8 cellular contexts compared by ENCODE assay signal in genomic region chr12:122421815-122422737, GRCh38. TPM values are rescaled to one million over a fixed set of nuclear protein-coding genes. Genes with fewer than 3 reads are reported as not detected.
DNase-seq lines count a peak whose midpoint lies in the region; ATAC-seq and TF ChIP-seq lines count a peak whose summit lies in the region.

CLIP1 (minus strand) TSS chr12:122422669; CDS start chr12:122380452, 42,217 bp downstream.

- 0 to 1% methylated on average over 15 to 55 of the region's 120 CpGs for WGBS in lower leg skin, 2 donors

- intact Hi-C loops in dorsolateral prefrontal cortex (cut with DNase I) = no loop called here
- intact Hi-C loops in lower leg skin (cut with DNase I; ENCODE audit: low total_unique reads) = no loop called here

- peak in 1 of 2 donors; percentile 31 for TF ChIP-seq POLR2A in lower leg skin (IDR thresholded peaks at IDR 0.05)

- DNase-seq in NCI-H82 (lab: John Stamatoyannopoulos, UW) = peak; percentile 72
- no peak for DNase-seq in NCI-H82 treated with DMSO at 0.1 percent for 48 hours (lab: John Stamatoyannopoulos, UW; ENCODE audit: unreplicated experiment)
- DNase-seq in NCI-H2171 treated with DMSO at 0.1 percent for 48 hours (lab: John Stamatoyannopoulos, UW) = peak; percentile 57
- DNase-seq in activated CD4-positive, alpha-beta T cell treated with anti-CD3 and anti-CD28 coated beads, Interleukin-2, amount 50 U/mL, for 4 hours = peak; percentile 39 to 47
- peak in 7 of 10 donors; percentile 29 to 70 (median 51) for DNase-seq in dorsolateral prefrontal cortex
- DNase-seq in lower leg skin (ENCODE audit: low spot score in 2 of 2) = peak; percentile 27 to 93
- peak; percentile 30 for DNase-seq in stimulated activated CD8-positive, alpha-beta memory T cell treated with anti-CD3 and anti-CD28 coated beads, Interleukin-12 subunit alpha, Interleukin-12 subunit beta, amount 100 ng/mL, for 1 hour (ENCODE audit: low read depth)

- H3K4me3 ChIP-seq in dorsolateral prefrontal cortex (peak within 1 kb of the TSS; percentile 61 to 96 (median 89)), lower leg skin (ENCODE audit: low read depth, poor library complexity, severe bottlenecking) (peak within 1 kb of the TSS; percentile 70)

- ATAC-seq in HG02678 (IDR thresholded peaks at IDR 0.05; ENCODE audit: unreplicated experiment) = peak; percentile 62

- TF ChIP-seq CTCF in dorsolateral prefrontal cortex (IDR thresholded peaks at IDR 0.05 in 54 of 56, conservative IDR thresholded peaks at IDR 0.05 in 2 of 56; ENCODE audit: low read depth in 1 of 56, partially characterized antibody in 56 of 56) (peak in 48 of 56 donors; percentile 8 to 63 (median 40)), lower leg skin (IDR thresholded peaks at IDR 0.05) (no peak)

- peak within 1 kb of the TSS in 58 of 59 donors; percentile 77 to 99 (median 94) for H3K27ac ChIP-seq in dorsolateral prefrontal cortex

- no peaks in the 10 kb centered on the region for H3K27me3 ChIP-seq in dorsolateral prefrontal cortex

RNA-seq across cellular contexts. Expression of gene CLIP1, which starts in this region (rescaled TPM):
- 100 to 1,000 TPM in 119 of 120 experiments, 10 to 100 TPM in 1; 83.6 to 189 (median 139) TPM for total RNA-seq in dorsolateral prefrontal cortex
- 100 to 1,000 TPM; 118 to 164 (median 133) TPM for total RNA-seq in lower leg skin

Comparison
In these comparisons a context has a peak if more than half of its experiments do, and no peak if none do; other contexts are left out.
1. CTCF ChIP-seq: peak in dorsolateral prefrontal cortex (48 of 56); none in lower leg skin (0 of 3).